In genomic region chr1:27192039-27192529, GRCh38 we compare ENCODE assay signal across 1 cellular context.
TF ChIP-seq lines count a peak whose summit lies in the region.

No MANE protein-coding gene starts in this region.

TF ChIP-seq in HepG2, 621 proteins besides CTCF, POLR2A, EP300 and RAD21 (continues in another document):
- TF ChIP-seq MXD1 (CRISPR knock-in tag; IDR thresholded peaks at IDR 0.05): no peak
- no peak for TF ChIP-seq HDAC6 (IDR thresholded peaks at IDR 0.05; ENCODE audit: low read depth, low read length)
- TF ChIP-seq ZNF547 (CRISPR knock-in tag; IDR thresholded peaks at IDR 0.05): no peak
- TF ChIP-seq ZNF740 (CRISPR knock-in tag; IDR thresholded peaks at IDR 0.05): no peak
- TF ChIP-seq ZNF354B (CRISPR knock-in tag; IDR thresholded peaks at IDR 0.05): no peak
- TF ChIP-seq ZNF709 (CRISPR knock-in tag; IDR thresholded peaks at IDR 0.05): no peak
- TF ChIP-seq ARID5B (CRISPR knock-in tag; IDR thresholded peaks at IDR 0.05): peak; percentile 75
- TF ChIP-seq ARID4A (CRISPR knock-in tag; IDR thresholded peaks at IDR 0.05; ENCODE audit: borderline replicate concordance): peak; percentile 48; the same call in 1 of the 2 replicates
- no peak for TF ChIP-seq RFX3 (CRISPR knock-in tag; IDR thresholded peaks at IDR 0.05)
- no peak for TF ChIP-seq AFF4 (CRISPR knock-in tag; IDR thresholded peaks at IDR 0.05)
- TF ChIP-seq KLF16 (CRISPR knock-in tag; IDR thresholded peaks at IDR 0.05): peak in 1 of 2 experiments; percentile 57; a peak in 1 of 4 replicates
- no peak for TF ChIP-seq CERS6 (CRISPR knock-in tag; IDR thresholded peaks at IDR 0.05)
- TF ChIP-seq FOXO1 (CRISPR knock-in tag; IDR thresholded peaks at IDR 0.05): no peak
- no peak for TF ChIP-seq CEBPZ (IDR thresholded peaks at IDR 0.05; ENCODE audit: low read length)
- no peak for TF ChIP-seq ZNF382 (CRISPR knock-in tag; IDR thresholded peaks at IDR 0.05; ENCODE audit: borderline replicate concordance)
- peak; percentile 54; the same call in 1 of the 2 replicates for TF ChIP-seq NAIF1 (CRISPR knock-in tag; IDR thresholded peaks at IDR 0.05; ENCODE audit: borderline replicate concordance)
- TF ChIP-seq ZMAT5 (CRISPR knock-in tag; IDR thresholded peaks at IDR 0.05; ENCODE audit: borderline replicate concordance, low read depth): no peak
- no peak for TF ChIP-seq SETDB1 (CRISPR knock-in tag; IDR thresholded peaks at IDR 0.05; ENCODE audit: borderline replicate concordance)
- TF ChIP-seq JUN (CRISPR knock-in tag; IDR thresholded peaks at IDR 0.05): no peak
- no peak for TF ChIP-seq STAT6 (CRISPR knock-in tag; IDR thresholded peaks at IDR 0.05; ENCODE audit: borderline replicate concordance)
- TF ChIP-seq YY1 (IDR thresholded peaks at IDR 0.05; ENCODE audit: insufficient read depth, insufficient replicate concordance, low read depth, low read length): peak; percentile 24
- TF ChIP-seq CSRNP1 (CRISPR knock-in tag; IDR thresholded peaks at IDR 0.05): no peak
- no peak for TF ChIP-seq PHF20 (CRISPR knock-in tag; IDR thresholded peaks at IDR 0.05)
- TF ChIP-seq ZNF607 (CRISPR knock-in tag; IDR thresholded peaks at IDR 0.05; ENCODE audit: borderline replicate concordance): peak; percentile 82
- peak; percentile 67 for TF ChIP-seq FOXA3 (CRISPR knock-in tag; IDR thresholded peaks at IDR 0.05)
- TF ChIP-seq ETV5 (CRISPR knock-in tag; IDR thresholded peaks at IDR 0.05; ENCODE audit: borderline replicate concordance): no peak
- peak; percentile 76 for TF ChIP-seq HNF1B (CRISPR knock-in tag; IDR thresholded peaks at IDR 0.05)
